ENCODE assay signal across 8 cellular contexts in genomic region chrX:49230500-49231232, GRCh38. TPM values are rescaled to one million over a fixed set of nuclear protein-coding genes. Genes with fewer than 3 reads are reported as not detected.
DNase-seq lines count a peak whose midpoint lies in the region; ATAC-seq and TF ChIP-seq lines count a peak whose summit lies in the region.

No MANE protein-coding gene starts in this region.

- no peaks in the 10 kb centered on the region for H3K27me3 ChIP-seq in duodenal mucosa (ENCODE audit: control insufficient read depth in 1 of 2, insufficient read depth in 2 of 2, low read length in 2 of 2)

- peak overlapping the region; percentile 47 to 66 for H3K9ac ChIP-seq in duodenal mucosa (ENCODE audit: low read depth in 1 of 2, low read length in 2 of 2)

- peak; percentile 89 for ATAC-seq in mucosa of descending colon

- peak; percentile 34 for DNase-seq in activated gamma-delta T cell treated with Interleukin-2 at 50 U/mL for 16 hours
- DNase-seq in activated gamma-delta T cell (lab: John Stamatoyannopoulos, UW): no peak
- peak in 42 of 76 experiments; percentile 0 to 69 (median 22) for DNase-seq in HUDEP-2 (lab: John Stamatoyannopoulos, UW; ENCODE audit: unreplicated experiment in 76 of 76)
- DNase-seq in activated CD4-positive, alpha-beta T cell treated with anti-CD3 and anti-CD28 coated beads for 4 hours: peak; percentile 41 to 45
- DNase-seq in mucosa of descending colon: peak; percentile 87 to 91 (median 88)
- DNase-seq in stimulated activated CD8-positive, alpha-beta memory T cell treated with anti-CD3 and anti-CD28 coated beads, Interleukin-7, amount 100 ng/mL, for 24 hours (ENCODE audit: low read depth): peak; percentile 20
- DNase-seq in AG08396 (ENCODE audit: low spot score): no peak

- H3K27ac ChIP-seq in duodenal mucosa (ENCODE audit: low read depth, low read length): no peak overlapping the region

- H3K4me3 ChIP-seq in duodenal mucosa (ENCODE audit: low read depth in 1 of 2, low read length in 2 of 2) (peak overlapping the region; percentile 56 to 62), mucosa of descending colon (no peak overlapping the region)

- H3K9me3 ChIP-seq in duodenal mucosa (ENCODE audit: control insufficient read depth in 1 of 2, low read length in 2 of 2): no peaks in the 10 kb centered on the region
- no peaks in the 10 kb centered on the region for H3K9me3 ChIP-seq in mucosa of descending colon

- intact Hi-C loops in mucosa of descending colon (cut with DNase I, micrococcal nuclease): no loop called here

- H3K4me1 ChIP-seq in duodenal mucosa (ENCODE audit: control insufficient read depth in 1 of 2, insufficient read depth in 2 of 2, low read length in 2 of 2) (peaks cover 0 to 4% of the 10 kb centered on the region in 2 donors), mucosa of descending colon (ENCODE audit: low read depth) (no peaks in the 10 kb centered on the region)

- H3K36me3 ChIP-seq in duodenal mucosa (ENCODE audit: control insufficient read depth in 1 of 2, insufficient read depth in 2 of 2, low read length in 2 of 2) (no peaks in the 10 kb centered on the region), mucosa of descending colon (ENCODE audit: low read depth) (no peaks in the 10 kb centered on the region)

- TF ChIP-seq CTCF in mucosa of descending colon (IDR thresholded peaks at IDR 0.05): no peak

RNA-seq across cellular contexts. Expression of gene CACNA1F, which starts 2.5 kb away (rescaled TPM):
- 1 to 10 TPM in 2 of 3 donors, under 1 TPM in 1; 0.70 to 3.0 (median 1.7) TPM for total RNA-seq in mucosa of descending colon

RNA-seq across cellular contexts. Expression of gene CCDC22, which starts 4.6 kb away (rescaled TPM):
- total RNA-seq in mucosa of descending colon: 10 to 100 TPM; 14.3 to 15.9 (median 14.5) TPM

RNA-seq across cellular contexts. Expression of gene SYP, which starts 30.7 kb away (rescaled TPM):
- 10 to 100 TPM in 2 of 3 donors, 1 to 10 TPM in 1; 4.9 to 14.5 (median 12.2) TPM for total RNA-seq in mucosa of descending colon

RNA-seq across cellular contexts. Expression of gene FOXP3, which starts 33.8 kb away (rescaled TPM):
- under 1 TPM in 1 of 3 donors, not detected in 2; 0.72 TPM for total RNA-seq in mucosa of descending colon

RNA-seq across cellular contexts. Expression of gene PPP1R3F, which starts 38.9 kb away (rescaled TPM):
- total RNA-seq in mucosa of descending colon: 1 to 10 TPM; 2.3 to 8.3 (median 3.0) TPM

Comparison
In these comparisons a context has a peak if more than half of its experiments do, and no peak if none do; other contexts are left out.
1. DNase-seq: peak in activated gamma-delta T cell treated with Interleukin-2 at 50 U/mL for 16 hours (single experiment), HUDEP-2 (42 of 76), activated CD4-positive, alpha-beta T cell treated with anti-CD3 and anti-CD28 coated beads for 4 hours (2 of 2), mucosa of descending colon (3 of 3) and stimulated activated CD8-positive, alpha-beta memory T cell treated with anti-CD3 and anti-CD28 coated beads, Interleukin-7, amount 100 ng/mL, for 24 hours (single experiment); none in activated gamma-delta T cell (single experiment) and AG08396 (single experiment).